26 cellular contexts compared by ENCODE assay signal in genomic region chrX:154044045-154044444, GRCh38. TPM values are rescaled to one million over a fixed set of nuclear protein-coding genes. Genes with fewer than 3 reads are reported as not detected.
DNase-seq lines count a peak whose midpoint lies in the region; ATAC-seq and TF ChIP-seq lines count a peak whose summit lies in the region.
"Had no signal": no experiment of that assay in that cellular context is flagged by ENCODE, and none has a peak within 500 bp of the region (broad histone marks: within the 10 kb centered on the region; RNA-seq: fewer than 3 reads in every experiment).

No MANE protein-coding gene starts in this region.

- H3K36me3 Mint-ChIP-seq in activated T-cell treated with anti-CD3 and anti-CD28 coated beads, Interleukin-2, amount 50 U/mL, for 24 hours (ENCODE audit: low read depth): peaks cover 56% of the 10 kb centered on the region
- peaks cover 2 to 12% of the 10 kb centered on the region in 2 donors for H3K36me3 Mint-ChIP-seq in activated T-cell treated with anti-CD3 and anti-CD28 coated beads, Interleukin-2, amount 50 U/mL, for 72 hours (ENCODE audit: insufficient read depth in 2 of 2)
- H3K36me3 Mint-ChIP-seq in chondrocyte (ENCODE audit: low read depth) (peaks cover 4% of the 10 kb centered on the region), neural crest cell (ENCODE audit: low read depth) (peaks cover 14% of the 10 kb centered on the region)
- H3K36me3 Mint-ChIP-seq in stimulated activated naive B cell treated with anti-CD40 and anti-IgM and Interleukin-4, amounts not matched to agents 10 μg/mL and 1 μg/mL and 100 μg/mL, for 72 hours: peaks cover 16 to 17% of the 10 kb centered on the region in 2 donors

- TF ChIP-seq CTCF in chondrocyte (IDR thresholded peaks at IDR 0.05) (no peak), neural crest cell (conservative IDR thresholded peaks at IDR 0.05) (no peak), upper lobe of right lung (IDR thresholded peaks at IDR 0.05) (no peak)

- no peak overlapping the region for H3K4me3 Mint-ChIP-seq in activated T-cell treated with anti-CD3 and anti-CD28 coated beads, Interleukin-2, amount 50 U/mL, for 24 hours
- no peak overlapping the region for H3K4me3 Mint-ChIP-seq in activated T-cell treated with anti-CD3 and anti-CD28 coated beads, Interleukin-2, amount 50 U/mL, for 72 hours
- H3K4me3 Mint-ChIP-seq in chondrocyte (ENCODE audit: unreplicated experiment): no peak overlapping the region
- H3K4me3 Mint-ChIP-seq in neural crest cell: no peak overlapping the region
- no peak overlapping the region for H3K4me3 Mint-ChIP-seq in stimulated activated naive B cell treated with anti-CD40 and anti-IgM and Interleukin-4, amounts not matched to agents 10 μg/mL and 1 μg/mL and 100 μg/mL, for 72 hours
- H3K4me3 Mint-ChIP-seq: GM23338; stimulated activated naive CD8-positive, alpha-beta T cell treated with anti-CD3 and anti-CD28 coated beads, Interleukin-15, Interleukin-2, amounts not matched to agents 100 ng/mL and 50 ng/mL, for 24 hours; T-helper 1 cell treated with Interleukin-12 subunit alpha and Interleukin-12 subunit beta and Interleukin-4 antibody, amounts not matched to agents 30 μg/mL and 1 μg/mL, for 36 hours; type B pancreatic cell had no signal

- no peaks in the 10 kb centered on the region for H3K9me3 ChIP-seq in upper lobe of right lung
- H3K9me3 ChIP-seq: Caco-2, left lung, Peyer's patch, SJSA1, spleen had no signal

- H3K4me1 Mint-ChIP-seq in activated T-cell treated with anti-CD3 and anti-CD28 coated beads, Interleukin-2, amount 50 U/mL, for 24 hours (ENCODE audit: low read depth): peaks cover 45% of the 10 kb centered on the region
- peaks cover 24% of the 10 kb centered on the region for H3K4me1 Mint-ChIP-seq in activated T-cell treated with anti-CD3 and anti-CD28 coated beads, Interleukin-2, amount 50 U/mL, for 72 hours (ENCODE audit: low read depth)
- H3K4me1 Mint-ChIP-seq in chondrocyte (ENCODE audit: low read depth) (peaks cover 81% of the 10 kb centered on the region), neural crest cell (peaks cover 39% of the 10 kb centered on the region)
- H3K4me1 Mint-ChIP-seq in stimulated activated naive B cell treated with anti-CD40 and anti-IgM and Interleukin-4, amounts not matched to agents 10 μg/mL and 1 μg/mL and 100 μg/mL, for 72 hours: peaks cover 13 to 21% of the 10 kb centered on the region in 2 donors

- no peak for DNase-seq in activated T-cell treated with anti-CD3 and anti-CD28 coated beads, Interleukin-2, amount 50 U/mL, for 24 hours
- DNase-seq in activated T-cell treated with anti-CD3 and anti-CD28 coated beads, Interleukin-2, amount 50 U/mL, for 72 hours: no peak
- DNase-seq in chondrocyte (ENCODE audit: low spot score) (no peak), neural crest cell (ENCODE audit: low read depth, low spot score) (no peak), upper lobe of right lung (no peak)
- no peak for DNase-seq in stimulated activated CD4-positive, alpha-beta T cell treated with anti-CD3 and anti-CD28 coated beads, Interleukin-4, amount 100 ng/mL, for 24 hours
- DNase-seq in stimulated activated naive B cell treated with anti-CD40 and anti-IgM and Interleukin-4, amounts not matched to agents 10 μg/mL and 1 μg/mL and 100 μg/mL, for 72 hours: no peak
- DNase-seq: activated CD4-positive, alpha-beta T cell treated with anti-CD3 and anti-CD28 coated beads, Interleukin-2, amount 50 U/mL, for 1 hour; activated gamma-delta T cell; brain microvascular endothelial cell; Caco-2; DND-41; left lung; midbrain; NCI-H1105; NCI-H2081; NCI-H446 treated with DMSO at 0.1 percent for 48 hours; Peyer's patch; spleen; stimulated activated CD4-positive, alpha-beta T cell treated with anti-CD3 and anti-CD28 coated beads, Interleukin-4, amount 100 ng/mL, for 1 hour had no signal

- H3K4me3 ChIP-seq in upper lobe of right lung: no peak overlapping the region
- H3K4me3 ChIP-seq: GM23338, left lung, Peyer's patch, SJSA1, spleen had no signal

- H3K36me3 ChIP-seq in upper lobe of right lung: no peaks in the 10 kb centered on the region
- H3K36me3 ChIP-seq: brain microvascular endothelial cell, left lung, Peyer's patch, SJSA1 had no signal

- peak overlapping the region; percentile 67 for H3K27ac Mint-ChIP-seq in activated T-cell treated with anti-CD3 and anti-CD28 coated beads, Interleukin-2, amount 50 U/mL, for 24 hours
- no peak overlapping the region for H3K27ac Mint-ChIP-seq in activated T-cell treated with anti-CD3 and anti-CD28 coated beads, Interleukin-2, amount 50 U/mL, for 72 hours
- peak overlapping the region; percentile 69 for H3K27ac Mint-ChIP-seq in chondrocyte (ENCODE audit: unreplicated experiment)
- peak overlapping the region; percentile 57 for H3K27ac Mint-ChIP-seq in neural crest cell (ENCODE audit: unreplicated experiment)
- no peak overlapping the region for H3K27ac Mint-ChIP-seq in stimulated activated naive B cell treated with anti-CD40 and anti-IgM and Interleukin-4, amounts not matched to agents 10 μg/mL and 1 μg/mL and 100 μg/mL, for 72 hours
- H3K27ac Mint-ChIP-seq: GM23338; stimulated activated naive CD8-positive, alpha-beta T cell treated with anti-CD3 and anti-CD28 coated beads, Interleukin-15, Interleukin-2, amounts not matched to agents 100 ng/mL and 50 ng/mL, for 24 hours; T-helper 1 cell treated with Interleukin-12 subunit alpha and Interleukin-12 subunit beta and Interleukin-4 antibody, amounts not matched to agents 30 μg/mL and 1 μg/mL, for 36 hours; type B pancreatic cell had no signal

- ATAC-seq in activated T-cell treated with anti-CD3 and anti-CD28 coated beads, Interleukin-2, amount 50 U/mL, for 72 hours (replicated peaks in 1 of 2): no peak
- no peak for ATAC-seq in upper lobe of right lung
- no peak for ATAC-seq in HG03025 (IDR thresholded peaks at IDR 0.05; ENCODE audit: low FRiP score, unreplicated experiment)
- no peak for ATAC-seq in stimulated activated naive B cell treated with anti-CD40 and anti-IgM and Interleukin-4, amounts not matched to agents 10 μg/mL and 1 μg/mL and 100 μg/mL, for 72 hours (replicated peaks)
- ATAC-seq: GM23338, left lung had no signal

- peaks cover 15% of the 10 kb centered on the region for H3K4me1 ChIP-seq in upper lobe of right lung
- H3K4me1 ChIP-seq: Caco-2, Peyer's patch had no signal

- H3K9me3 Mint-ChIP-seq in activated T-cell treated with anti-CD3 and anti-CD28 coated beads, Interleukin-2, amount 50 U/mL, for 24 hours: no peaks in the 10 kb centered on the region
- no peaks in the 10 kb centered on the region for H3K9me3 Mint-ChIP-seq in activated T-cell treated with anti-CD3 and anti-CD28 coated beads, Interleukin-2, amount 50 U/mL, for 72 hours
- no peaks in the 10 kb centered on the region for H3K9me3 Mint-ChIP-seq in chondrocyte (ENCODE audit: low read depth)
- H3K9me3 Mint-ChIP-seq in neural crest cell: no peaks in the 10 kb centered on the region
- H3K9me3 Mint-ChIP-seq in stimulated activated naive B cell treated with anti-CD40 and anti-IgM and Interleukin-4, amounts not matched to agents 10 μg/mL and 1 μg/mL and 100 μg/mL, for 72 hours: no peaks in the 10 kb centered on the region
- H3K9me3 Mint-ChIP-seq: GM23338; stimulated activated naive CD8-positive, alpha-beta T cell treated with anti-CD3 and anti-CD28 coated beads, Interleukin-15, Interleukin-2, amounts not matched to agents 100 ng/mL and 50 ng/mL, for 24 hours; T-helper 1 cell treated with Interleukin-12 subunit alpha and Interleukin-12 subunit beta and Interleukin-4 antibody, amounts not matched to agents 30 μg/mL and 1 μg/mL, for 36 hours; type B pancreatic cell had no signal

- intact Hi-C loops in upper lobe of right lung (cut with DNase I): no loop called here

- H3K27me3 Mint-ChIP-seq in activated T-cell treated with anti-CD3 and anti-CD28 coated beads, Interleukin-2, amount 50 U/mL, for 24 hours: peaks cover 63% of the 10 kb centered on the region
- H3K27me3 Mint-ChIP-seq in activated T-cell treated with anti-CD3 and anti-CD28 coated beads, Interleukin-2, amount 50 U/mL, for 72 hours (ENCODE audit: low read depth): peaks cover 25% of the 10 kb centered on the region
- no peaks in the 10 kb centered on the region for H3K27me3 Mint-ChIP-seq in chondrocyte (ENCODE audit: low read depth)
- H3K27me3 Mint-ChIP-seq in neural crest cell (ENCODE audit: low read depth): no peaks in the 10 kb centered on the region
- H3K27me3 Mint-ChIP-seq in stimulated activated naive B cell treated with anti-CD40 and anti-IgM and Interleukin-4, amounts not matched to agents 10 μg/mL and 1 μg/mL and 100 μg/mL, for 72 hours: no peaks in the 10 kb centered on the region
- H3K27me3 Mint-ChIP-seq: stimulated activated naive CD8-positive, alpha-beta T cell treated with anti-CD3 and anti-CD28 coated beads, Interleukin-15, Interleukin-2, amounts not matched to agents 100 ng/mL and 50 ng/mL, for 24 hours; type B pancreatic cell had no signal

- peak overlapping the region; percentile 24 for H3K27ac ChIP-seq in upper lobe of right lung
- H3K27ac ChIP-seq: Peyer's patch, SJSA1 had no signal

- H3K27me3 ChIP-seq in upper lobe of right lung: no peaks in the 10 kb centered on the region
- H3K27me3 ChIP-seq: brain microvascular endothelial cell, left lung, Peyer's patch, SJSA1 had no signal

RNA-seq across cellular contexts. Expression of gene IRAK1, which starts 24.3 kb away (rescaled TPM):
- 100 to 1,000 TPM; 131 to 150 TPM for total RNA-seq in activated T-cell treated with anti-CD3 and anti-CD28 coated beads, Interleukin-2, amount 50 U/mL, for 72 hours
- total RNA-seq in chondrocyte (88.0 to 113 TPM (median 104 TPM) in 3 replicates), neural crest cell (119 and 127 TPM in 2 replicates), upper lobe of right lung (89.4 TPM)

RNA-seq across cellular contexts. Expression of gene MECP2, which starts 53.5 kb away (rescaled TPM):
- total RNA-seq in activated T-cell treated with anti-CD3 and anti-CD28 coated beads, Interleukin-2, amount 50 U/mL, for 72 hours: 10 to 100 TPM; 70.4 to 73.5 TPM
- total RNA-seq in chondrocyte: 32.3 to 35.5 TPM (median 34.2 TPM) in 3 replicates
- total RNA-seq in neural crest cell: 49.1 and 51.0 TPM in 2 replicates
- 58.6 TPM for total RNA-seq in upper lobe of right lung

Comparison
In these comparisons a context has a peak if more than half of its experiments do, and no peak if none do; other contexts are left out.
1. H3K27ac Mint-ChIP-seq: peak in activated T-cell treated with anti-CD3 and anti-CD28 coated beads, Interleukin-2, amount 50 U/mL, for 24 hours (single experiment), chondrocyte (single experiment) and neural crest cell (single experiment); none in activated T-cell treated with anti-CD3 and anti-CD28 coated beads, Interleukin-2, amount 50 U/mL, for 72 hours (single experiment) and stimulated activated naive B cell treated with anti-CD40 and anti-IgM and Interleukin-4, amounts not matched to agents 10 μg/mL and 1 μg/mL and 100 μg/mL, for 72 hours (single experiment).